In genomic region chr2:162888641-162889040, GRCh38 we compare ENCODE assay signal across 16 cellular contexts. TPM values are rescaled to one million over a fixed set of nuclear protein-coding genes. Genes with fewer than 3 reads are reported as not detected.
DNase-seq lines count a peak whose midpoint lies in the region; ATAC-seq lines count a peak whose summit lies in the region.
"Had no signal": no experiment of that assay in that cellular context is flagged by ENCODE, and none has a peak within 500 bp of the region (broad histone marks: within the 10 kb centered on the region; RNA-seq: fewer than 3 reads in every experiment).

No MANE protein-coding gene starts in this region.

- no peak overlapping the region for H3K27ac ChIP-seq in substantia nigra (ENCODE audit: low read depth, low read length, poor library complexity, severe bottlenecking)
- H3K27ac ChIP-seq: C4-2B, esophagus squamous epithelium, skin epidermis had no signal

- no peak for ATAC-seq in GM21360 (IDR thresholded peaks at IDR 0.05; ENCODE audit: unreplicated experiment)

- DNase-seq in DMS79 (lab: John Stamatoyannopoulos, UW) = peak; percentile 3
- DNase-seq in HT1080 (ENCODE audit: low read depth) = peak; percentile 30
- peak; percentile 75 for DNase-seq in NCI-H748 (lab: John Stamatoyannopoulos, UW; ENCODE audit: unreplicated experiment)
- DNase-seq in glomerular endothelial cell (ENCODE audit: extremely low read depth, low read depth, low spot score) = peak; percentile 16
- no peak for DNase-seq in GOT3 (lab: John Stamatoyannopoulos, UW)
- no peak for DNase-seq in HK-2 (ENCODE audit: unreplicated experiment)
- no peak for DNase-seq in substantia nigra (lab: John Stamatoyannopoulos, UW)
- DNase-seq: activated CD4-positive, CD25-positive, alpha-beta regulatory T cell treated with anti-CD3 and anti-CD28 coated beads, Interleukin-2, amount 50 U/mL, for 72 hours; esophagus squamous epithelium; mammary epithelial cell; NCI-H1048; NK-92 treated with Interleukin-12 subunit alpha and Interleukin-12 subunit beta, amount 100 ng/mL, for 24 hours had no signal

RNA-seq across cellular contexts. Expression of gene KCNH7, which starts 50.1 kb away (rescaled TPM):
- total RNA-seq in HT1080 (2014; rRNA removed; shearing (Covaris generic)) = not detected in 2 replicates
- polyA plus RNA-seq in HT1080 (2015; cell fraction: cytosol; rRNA removed) = 0.06 TPM in 1 of 2 replicates, not detected in the other
- polyA plus RNA-seq in HT1080 (2015; cell fraction: nucleus; rRNA removed) = not detected in 2 replicates
- 0.12 TPM in 1 of 2 replicates, not detected in the other for total RNA-seq in glomerular endothelial cell
- total RNA-seq: esophagus squamous epithelium, mammary epithelial cell, omental fat pad had no signal
- polyA plus RNA-seq: mammary epithelial cell had no signal

Comparison
In these comparisons a context has a peak if more than half of its experiments do, and no peak if none do; other contexts are left out.
1. DNase-seq: peak in DMS79 (single experiment), HT1080 (single experiment), NCI-H748 (single experiment) and glomerular endothelial cell (single experiment); none in GOT3 (single experiment), HK-2 (single experiment) and substantia nigra (0 of 49).